ENCODE assay signal across 8 cellular contexts in genomic region chr16:46620265-46621005, GRCh38. TPM values are rescaled to one million over a fixed set of nuclear protein-coding genes. Genes with fewer than 3 reads are reported as not detected.
DNase-seq lines count a peak whose midpoint lies in the region; ATAC-seq and TF ChIP-seq lines count a peak whose summit lies in the region.

No MANE protein-coding gene starts in this region.

- no peak overlapping the region for H3K27ac ChIP-seq in lower lobe of right lung
- no peak overlapping the region for H3K27ac ChIP-seq in uterus

- TF ChIP-seq CTCF in LNCaP clone FGC (IDR thresholded peaks at IDR 0.05; ENCODE audit: control insufficient read depth, extremely low read depth, insufficient read depth) (no peak), lower lobe of right lung (IDR thresholded peaks at IDR 0.05) (no peak), uterus (IDR thresholded peaks at IDR 0.05) (no peak)

- peak; percentile 26 for ATAC-seq in GM18907 (IDR thresholded peaks at IDR 0.05; ENCODE audit: unreplicated experiment)
- ATAC-seq in lower lobe of right lung = peak in 1 of 2 donors; percentile 11

- no peak for TF ChIP-seq POLR2A in uterus (IDR thresholded peaks at IDR 0.05)

- peak overlapping the region; percentile 35 for H3K9ac ChIP-seq in adipocyte (ENCODE audit: low read length)

- H3K36me3 ChIP-seq in adipocyte (ENCODE audit: control insufficient read depth, insufficient read depth, low read length, severe bottlenecking) = no peaks in the 10 kb centered on the region
- no peaks in the 10 kb centered on the region for H3K36me3 ChIP-seq in lower lobe of right lung
- H3K36me3 ChIP-seq in uterus = no peaks in the 10 kb centered on the region

- H3K27me3 ChIP-seq in adipocyte (replicated peaks; ENCODE audit: control insufficient read depth, insufficient read depth, low read length) = no peaks in the 10 kb centered on the region
- H3K27me3 ChIP-seq in lower lobe of right lung (ENCODE audit: low read depth) = no peaks in the 10 kb centered on the region
- no peaks in the 10 kb centered on the region for H3K27me3 ChIP-seq in uterus

- H3K4me1 ChIP-seq in adipocyte (ENCODE audit: control insufficient read depth, insufficient read depth, low read length) = peaks cover 9% of the 10 kb centered on the region
- H3K4me1 ChIP-seq in lower lobe of right lung = peaks cover 18% of the 10 kb centered on the region
- H3K4me1 ChIP-seq in uterus = no peaks in the 10 kb centered on the region

- no peaks in the 10 kb centered on the region for H3K9me3 ChIP-seq in adipocyte (ENCODE audit: control insufficient read depth, low read length)
- H3K9me3 ChIP-seq in lower lobe of right lung = no peaks in the 10 kb centered on the region
- H3K9me3 ChIP-seq in uterus = no peaks in the 10 kb centered on the region

- H3K4me3 ChIP-seq in LNCaP clone FGC (ENCODE audit: low read depth, low read length) (peak overlapping the region; percentile 99), adipocyte (ENCODE audit: low read length) (peak overlapping the region; percentile 86), lower lobe of right lung (peak overlapping the region; percentile 69), uterus (peak overlapping the region; percentile 24 to 42)

- intact Hi-C loops in lower lobe of right lung (cut with DNase I) (no loop called here), uterus (cut with DNase I; ENCODE audit: low total_unique reads) (no loop called here)

- DNase-seq in AG08395 (ENCODE audit: low spot score) = peak; percentile 35
- DNase-seq in LNCaP clone FGC (ENCODE audit: low read depth) = no peak
- peak; percentile 24 for DNase-seq in adipocyte (ENCODE audit: low read depth)
- DNase-seq in lower lobe of right lung = no peak
- no peak for DNase-seq in uterus
- DNase-seq in GM19238 (ENCODE audit: insufficient read length, low spot score) = no peak
- DNase-seq in H4 (ENCODE audit: low spot score) = no peak

RNA-seq across cellular contexts. Expression of gene SHCBP1, which starts 0.7 kb away (rescaled TPM):
- total RNA-seq in lower lobe of right lung (2.1 TPM), uterus (10 to 100 TPM in 1 of 4 donors, not detected in 3; 11.8 TPM)
- total RNA-seq in H4 (2014; rRNA removed; shearing (Covaris generic)) = 28.4 and 31.0 TPM in 2 replicates

Comparison
In these comparisons a context has a peak if more than half of its experiments do, and no peak if none do; other contexts are left out.
1. DNase-seq: peak in AG08395 (single experiment) and adipocyte (single experiment); none in LNCaP clone FGC (single experiment), lower lobe of right lung (single experiment), uterus (0 of 2), GM19238 (single experiment) and H4 (single experiment).
2. H3K4me3 ChIP-seq: peak in every context shown above with its lines; median percentile 99 in LNCaP clone FGC; 86 in adipocyte; 69 in lower lobe of right lung; 33 in uterus.